In genomic region chr12:31962076-31962475, GRCh38 we compare ENCODE assay signal across 9 cellular contexts. TPM values are rescaled to one million over a fixed set of nuclear protein-coding genes. Genes with fewer than 3 reads are reported as not detected.
A peak's percentile ranks its signal among the peaks of the same experiment; 100 is the strongest.
DNase-seq lines count a peak whose midpoint lies in the region; ATAC-seq and TF ChIP-seq lines count a peak whose summit lies in the region.
"Had no signal": no experiment of that assay in that cellular context is flagged by ENCODE, and none has a peak within 500 bp of the region (broad histone marks: within the 10 kb centered on the region; RNA-seq: fewer than 3 reads in every experiment).

No MANE protein-coding gene starts in this region.

- H3K4me1 ChIP-seq in Peyer's patch = peaks cover 0 to 51% (median 10%) of the 10 kb centered on the region in 4 donors
- H3K4me1 ChIP-seq in rectal smooth muscle tissue (ENCODE audit: control insufficient read depth, insufficient read depth, low read length) = peaks cover 13% of the 10 kb centered on the region

- TF ChIP-seq POLR2A in Peyer's patch (IDR thresholded peaks at IDR 0.05) = no peak

- TF ChIP-seq CTCF in Peyer's patch (IDR thresholded peaks at IDR 0.05) = no peak
- TF ChIP-seq CTCF in fibroblast of pulmonary artery (IDR thresholded peaks at IDR 0.05; ENCODE audit: low read length, missing control alignments) = no peak

- peaks cover 77% of the 10 kb centered on the region for H3K36me3 Mint-ChIP-seq in T-helper 1 cell treated with Interleukin-12 subunit alpha and Interleukin-12 subunit beta and Interleukin-4 antibody, amounts not matched to agents 30 μg/mL and 1 μg/mL, for 36 hours (ENCODE audit: low read depth)

- H3K4me3 Mint-ChIP-seq in T-helper 1 cell treated with Interleukin-12 subunit alpha and Interleukin-12 subunit beta and Interleukin-4 antibody, amounts not matched to agents 30 μg/mL and 1 μg/mL, for 36 hours = peak overlapping the region; percentile 90

- H3K27me3 Mint-ChIP-seq in T-helper 1 cell treated with Interleukin-12 subunit alpha and Interleukin-12 subunit beta and Interleukin-4 antibody, amounts not matched to agents 30 μg/mL and 1 μg/mL, for 36 hours (ENCODE audit: low read depth) = no peaks in the 10 kb centered on the region

- peak overlapping the region; percentile 34 for H3K27ac Mint-ChIP-seq in T-helper 1 cell treated with Interleukin-12 subunit alpha and Interleukin-12 subunit beta and Interleukin-4 antibody, amounts not matched to agents 30 μg/mL and 1 μg/mL, for 36 hours

- H3K36me3 ChIP-seq in Peyer's patch = peaks cover 0 to 30% (median 0%) of the 10 kb centered on the region in 3 donors
- H3K36me3 ChIP-seq in rectal smooth muscle tissue (ENCODE audit: control insufficient read depth, insufficient read depth, low read length) = peaks cover 7% of the 10 kb centered on the region

- no peak overlapping the region for H3K9ac ChIP-seq in rectal smooth muscle tissue (ENCODE audit: low read length)

- H3K27me3 ChIP-seq in Peyer's patch = no peaks in the 10 kb centered on the region
- no peaks in the 10 kb centered on the region for H3K27me3 ChIP-seq in rectal smooth muscle tissue (ENCODE audit: control insufficient read depth, insufficient read depth, low read length)

- ATAC-seq in GM18870 (IDR thresholded peaks at IDR 0.05; ENCODE audit: unreplicated experiment) (no peak), GM21367 (IDR thresholded peaks at IDR 0.05; ENCODE audit: unreplicated experiment) (no peak)

- H3K4me3 ChIP-seq in Peyer's patch = peak overlapping the region; percentile 68 to 90 (median 77)
- H3K4me3 ChIP-seq in fibroblast of pulmonary artery (replicated peaks; ENCODE audit: low read depth, low read length) = peak overlapping the region; percentile 68
- peak overlapping the region; percentile 7 for H3K4me3 ChIP-seq in rectal smooth muscle tissue (ENCODE audit: low read length)

- no peaks in the 10 kb centered on the region for H3K9me3 ChIP-seq in Peyer's patch

- no peak for DNase-seq in T-helper 1 cell
- DNase-seq in Peyer's patch = no peak
- DNase-seq in fibroblast of pulmonary artery (ENCODE audit: low read depth) = no peak
- DNase-seq in NCI-H2029 treated with DMSO at 0.1 percent for 48 hours (lab: John Stamatoyannopoulos, UW) = no peak
- DNase-seq: NCI-H524 treated with DMSO at 0.1 percent for 48 hours had no signal

- peak overlapping the region in 3 of 4 donors; percentile 91 to 98 (median 92) for H3K27ac ChIP-seq in Peyer's patch
- no peak overlapping the region for H3K27ac ChIP-seq in rectal smooth muscle tissue (ENCODE audit: low read depth, low read length)

- H3K4me1 Mint-ChIP-seq in T-helper 1 cell treated with Interleukin-12 subunit alpha and Interleukin-12 subunit beta and Interleukin-4 antibody, amounts not matched to agents 30 μg/mL and 1 μg/mL, for 36 hours (ENCODE audit: low read depth) = peaks cover 67% of the 10 kb centered on the region

- peaks cover 23% of the 10 kb centered on the region for H3K9me3 Mint-ChIP-seq in T-helper 1 cell treated with Interleukin-12 subunit alpha and Interleukin-12 subunit beta and Interleukin-4 antibody, amounts not matched to agents 30 μg/mL and 1 μg/mL, for 36 hours

RNA-seq across cellular contexts. Expression of gene RESF1, which starts 2.9 kb away (rescaled TPM):
- total RNA-seq in Peyer's patch = 100 to 1,000 TPM in 3 of 4 donors, 10 to 100 TPM in 1; 91.8 to 287 (median 137) TPM

Comparison
In these comparisons a context has a peak if more than half of its experiments do, and no peak if none do; other contexts are left out.
1. H3K4me3 ChIP-seq: peak in every context shown above with its lines; median percentile 77 in Peyer's patch; 68 in fibroblast of pulmonary artery; 7 in rectal smooth muscle tissue.